9 cellular contexts compared by ENCODE assay signal in the genomic region with DNA sequence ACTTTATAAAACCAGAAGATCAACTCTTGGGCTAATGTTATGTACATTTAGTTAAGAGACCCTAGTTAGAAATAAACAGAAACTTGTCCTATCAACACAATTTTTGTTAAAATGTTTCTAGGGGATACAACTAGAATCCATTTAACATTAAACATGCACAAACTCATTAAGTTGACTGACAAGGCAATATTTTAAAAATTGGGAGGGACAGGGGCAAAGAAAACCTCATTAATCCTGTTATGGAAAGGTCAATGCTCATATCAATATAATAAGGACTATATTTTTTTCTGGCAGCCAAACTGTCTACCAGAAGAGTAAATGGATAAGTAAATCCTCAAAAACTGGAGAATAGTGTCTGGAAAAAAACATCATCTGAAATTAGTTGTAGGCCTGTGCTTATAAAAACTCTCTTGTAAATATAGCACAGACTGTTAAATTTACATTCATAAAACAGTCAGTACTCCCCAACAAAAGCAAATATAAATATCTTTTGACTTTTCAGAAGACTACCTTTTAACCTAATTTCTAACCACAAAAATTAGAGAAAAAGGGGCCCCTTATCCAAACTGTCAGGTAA. TPM values are rescaled to one million over a fixed set of nuclear protein-coding genes. Genes with fewer than 3 reads are reported as not detected.
DNase-seq lines count a peak whose midpoint lies in the region; ATAC-seq, FAIRE-seq and TF ChIP-seq lines count a peak whose summit lies in the region.
"Had no signal": no experiment of that assay in that cellular context is flagged by ENCODE, and none has a peak within 500 bp of the region (broad histone marks: within the 10 kb centered on the region; RNA-seq: fewer than 3 reads in every experiment).

No MANE protein-coding gene starts in this region.

- TF ChIP-seq CTCF in keratinocyte (optimal IDR thresholded peaks at IDR 0.05 in 1 of 3, IDR thresholded peaks at IDR 0.05 in 1 of 3, conservative IDR thresholded peaks at IDR 0.05 in 1 of 3; ENCODE audit: extremely low read depth in 1 of 3, insufficient read depth in 2 of 3, low read length in 3 of 3) (no peak), thyroid gland (IDR thresholded peaks at IDR 0.05) (no peak), upper lobe of left lung (IDR thresholded peaks at IDR 0.05) (no peak)

- peak overlapping the region; percentile 61 for H3K27ac Mint-ChIP-seq in activated naive CD4-positive, alpha-beta T cell treated with anti-CD3 and anti-CD28 coated beads, Interleukin-2, amount 10 ng/mL, durations not matched to agents 7 days and 5 days
- H3K27ac Mint-ChIP-seq in activated naive CD8-positive, alpha-beta T cell, result peak overlapping the region; percentile 100

- no peak for DNase-seq in activated naive CD4-positive, alpha-beta T cell treated with anti-CD3 and anti-CD28 coated beads, Interleukin-2, amount 10 ng/mL, durations not matched to agents 7 days and 5 days
- no peak for DNase-seq in activated naive CD4-positive, alpha-beta T cell treated with Interleukin-2 at 50 U/mL for 16 hours
- no peak for DNase-seq in keratinocyte (ENCODE audit: low read depth, low spot score)
- DNase-seq in thyroid gland, result no peak
- DNase-seq in upper lobe of left lung, result no peak
- no peak for DNase-seq in mucosa of gallbladder (ENCODE audit: low spot score)

- peak overlapping the region; percentile 90 for H3K4me2 ChIP-seq in keratinocyte (ENCODE audit: control insufficient read depth, extremely low read depth, insufficient read depth, low read depth, low read length)

- peak overlapping the region; percentile 99 for H3K4me3 Mint-ChIP-seq in activated naive CD4-positive, alpha-beta T cell treated with anti-CD3 and anti-CD28 coated beads, Interleukin-2, amount 10 ng/mL, durations not matched to agents 7 days and 5 days
- peak overlapping the region; percentile 99 for H3K4me3 Mint-ChIP-seq in activated naive CD8-positive, alpha-beta T cell

- ATAC-seq in upper lobe of left lung (ENCODE audit: low FRiP score in 2 of 2) (no peak), GM21526 (IDR thresholded peaks at IDR 0.05; ENCODE audit: low FRiP score, unreplicated experiment) (no peak)

- peaks cover 49% of the 10 kb centered on the region for H3K4me1 ChIP-seq in keratinocyte (ENCODE audit: control insufficient read depth, extremely low read depth, insufficient read depth, low read length)
- peaks cover 45 to 53% of the 10 kb centered on the region in 2 donors for H3K4me1 ChIP-seq in thyroid gland
- H3K4me1 ChIP-seq in upper lobe of left lung, result peaks cover 67 to 69% (median 68%) of the 10 kb centered on the region in 4 donors

- peak overlapping the region; percentile 100 for H3K9ac ChIP-seq in keratinocyte (ENCODE audit: control insufficient read depth, extremely low read depth, insufficient read depth, low read length)

- CTCF ChIA-PET in activated naive CD4-positive, alpha-beta T cell treated with anti-CD3 and anti-CD28 coated beads, Interleukin-2, amount 10 ng/mL, durations not matched to agents 7 days and 5 days (lab: Charles Lee), result interaction anchor here (1.4 kb wide), 1 partner anchor 10 kb away, joined by 6 read pairs; no protein-coding TSS in a partner anchor

- peaks cover 66% of the 10 kb centered on the region for H3K4me1 Mint-ChIP-seq in activated naive CD4-positive, alpha-beta T cell treated with anti-CD3 and anti-CD28 coated beads, Interleukin-2, amount 10 ng/mL, durations not matched to agents 7 days and 5 days
- H3K4me1 Mint-ChIP-seq in activated naive CD8-positive, alpha-beta T cell (ENCODE audit: low read depth), result peaks cover 65% of the 10 kb centered on the region

- H3K36me3 ChIP-seq in keratinocyte (ENCODE audit: control insufficient read depth in 2 of 2, extremely low read depth in 1 of 2, insufficient read depth in 2 of 2, low read length in 2 of 2), result peaks cover 0 to 24% of the 10 kb centered on the region in 2 experiments
- no peaks in the 10 kb centered on the region for H3K36me3 ChIP-seq in thyroid gland
- H3K36me3 ChIP-seq in upper lobe of left lung, result peaks cover 0 to 8% (median 1%) of the 10 kb centered on the region in 4 donors

- H3K9me3 ChIP-seq in keratinocyte (ENCODE audit: control insufficient read depth, low read depth, low read length) (no peaks in the 10 kb centered on the region), thyroid gland (no peaks in the 10 kb centered on the region), upper lobe of left lung (no peaks in the 10 kb centered on the region)

- H3K79me2 ChIP-seq in keratinocyte (ENCODE audit: control insufficient read depth, insufficient read depth, low read length), result peaks cover 96% of the 10 kb centered on the region

- intact Hi-C loops in thyroid gland (cut with DNase I), result loop anchor here (10.0 kb wide), 1 partner anchor 109 kb away; a partner anchor contains a TSS

- dilution Hi-C loops in keratinocyte (cut with MboI; ENCODE audit: extremely low pct_ligation_motif_present, low sequenced_read_pairs), result no loop called here

- H3K27me3 ChIP-seq in keratinocyte (ENCODE audit: control insufficient read depth, extremely low read depth, insufficient read depth, low read length), result no peaks in the 10 kb centered on the region
- no peaks in the 10 kb centered on the region for H3K27me3 ChIP-seq in thyroid gland
- H3K27me3 ChIP-seq in upper lobe of left lung, result no peaks in the 10 kb centered on the region

- H3K4me3 ChIP-seq in keratinocyte (ENCODE audit: control insufficient read depth in 2 of 3, extremely low read depth in 1 of 3, insufficient read depth in 2 of 3, low read depth in 1 of 3, low read length in 3 of 3) (peak overlapping the region; percentile 99), thyroid gland (replicated peaks in 1 of 3) (no peak overlapping the region), upper lobe of left lung (peak overlapping the region in 2 of 4 donors; percentile 72 to 98)

- peaks cover 72% of the 10 kb centered on the region for H4K20me1 ChIP-seq in keratinocyte (ENCODE audit: control insufficient read depth, extremely low read depth, insufficient read depth, low read length)

- peaks cover 6% of the 10 kb centered on the region for H3K27me3 Mint-ChIP-seq in activated naive CD4-positive, alpha-beta T cell treated with anti-CD3 and anti-CD28 coated beads, Interleukin-2, amount 10 ng/mL, durations not matched to agents 7 days and 5 days
- H3K27me3 Mint-ChIP-seq in activated naive CD8-positive, alpha-beta T cell, result no peaks in the 10 kb centered on the region
- H3K27me3 Mint-ChIP-seq: memory B cell had no signal

- H3K9me3 Mint-ChIP-seq in activated naive CD4-positive, alpha-beta T cell treated with anti-CD3 and anti-CD28 coated beads, Interleukin-2, amount 10 ng/mL, durations not matched to agents 7 days and 5 days, result peaks cover 3% of the 10 kb centered on the region
- peaks cover 4% of the 10 kb centered on the region for H3K9me3 Mint-ChIP-seq in activated naive CD8-positive, alpha-beta T cell (ENCODE audit: low read depth)
- H3K9me3 Mint-ChIP-seq: memory B cell had no signal

- H3K27ac ChIP-seq in keratinocyte (ENCODE audit: control insufficient read depth, insufficient read depth, low read length) (no peak overlapping the region), thyroid gland (peak overlapping the region; percentile 17 to 100 (median 100)), upper lobe of left lung (peak overlapping the region in 2 of 4 donors; percentile 1 to 99)

- no peak for FAIRE-seq in keratinocyte (lab: Jason Lieb, UNC)

- H2AFZ ChIP-seq in keratinocyte (ENCODE audit: control insufficient read depth, low read length), result no peak overlapping the region

- TF ChIP-seq EP300 in upper lobe of left lung (IDR thresholded peaks at IDR 0.05), result no peak

- H3K36me3 Mint-ChIP-seq in activated naive CD4-positive, alpha-beta T cell treated with anti-CD3 and anti-CD28 coated beads, Interleukin-2, amount 10 ng/mL, durations not matched to agents 7 days and 5 days, result peaks cover 86% of the 10 kb centered on the region
- H3K36me3 Mint-ChIP-seq in activated naive CD8-positive, alpha-beta T cell, result peaks cover 48% of the 10 kb centered on the region

- H3K9me1 ChIP-seq in keratinocyte (ENCODE audit: control insufficient read depth, extremely low read depth, insufficient read depth, low read length), result no peaks in the 10 kb centered on the region

- TF ChIP-seq POLR2A in thyroid gland (IDR thresholded peaks at IDR 0.05), result no peak
- no peak for TF ChIP-seq POLR2A in upper lobe of left lung (IDR thresholded peaks at IDR 0.05)

RNA-seq across cellular contexts. Expression of a gene that starts 4.4 kb away (rescaled TPM):
- 105 to 195 TPM (median 132 TPM) in 3 replicates for polyA plus RNA-seq in keratinocyte
- polyA plus RNA-seq in keratinocyte (2011; ENCODE audit: low read depth), result 73.7 TPM
- polyA plus RNA-seq in keratinocyte (2011; cell fraction: cytosol; rRNA removed), result 65.1 and 101 TPM in 2 replicates
- 75.4 and 116 TPM in 2 replicates for polyA plus RNA-seq in keratinocyte (2011; cell fraction: nucleus; rRNA removed)
- polyA plus RNA-seq in keratinocyte (2012; ENCODE audit: low replicate concordance), result 48.2 and 132 TPM in 2 replicates
- 70.9 to 176 TPM (median 145 TPM) in 3 replicates for polyA minus RNA-seq in keratinocyte
- polyA minus RNA-seq in keratinocyte (2011; cell fraction: cytosol; rRNA and poly(A)+ RNA removed), result 296 TPM
- polyA minus RNA-seq in keratinocyte (2011; cell fraction: nucleus; rRNA and poly(A)+ RNA removed), result 77.1 and 106 TPM in 2 replicates
- 100 to 1,000 TPM; 162 to 237 (median 202) TPM for total RNA-seq in thyroid gland
- 100 to 1,000 TPM in 4 of 6 donors, 10 to 100 TPM in 2; 90.9 to 336 (median 124) TPM for total RNA-seq in upper lobe of left lung
- total RNA-seq in mucosa of gallbladder, result 79.8 TPM

Comparison
In these comparisons a context has a peak if more than half of its experiments do, and no peak if none do; other contexts are left out.
1. H3K4me3 ChIP-seq: peak in keratinocyte (3 of 3); none in thyroid gland (0 of 3).